In genomic region chr14:23118506-23119361, GRCh38 we compare ENCODE assay signal across 13 cellular contexts. TPM values are rescaled to one million over a fixed set of nuclear protein-coding genes. Genes with fewer than 3 reads are reported as not detected.
DNase-seq lines count a peak whose midpoint lies in the region; ATAC-seq, FAIRE-seq and TF ChIP-seq lines count a peak whose summit lies in the region.
"Had no signal": no experiment of that assay in that cellular context is flagged by ENCODE, and none has a peak within 500 bp of the region (broad histone marks: within the 10 kb centered on the region; RNA-seq: fewer than 3 reads in every experiment).

Gene CEBPE, minus strand, starts transcription at chr14:23119255. Its CDS starts 164 bp downstream, at chr14:23119091.

- H3K27me3 ChIP-seq in HepG2 (ENCODE audit: control insufficient read depth in 1 of 2, insufficient read depth in 2 of 2, low read length in 2 of 2) (peaks cover 52 to 94% of the 10 kb centered on the region in 2 experiments), right lobe of liver (no peaks in the 10 kb centered on the region), upper lobe of left lung (no peaks in the 10 kb centered on the region), gastrocnemius medialis (peaks cover 0 to 3% (median 0%) of the 10 kb centered on the region in 3 donors), esophagus muscularis mucosa (peaks cover 0 to 45% (median 0%) of the 10 kb centered on the region in 4 donors)

- H3K4me2 ChIP-seq in HepG2 (ENCODE audit: low read depth, low read length), result peak within 1 kb of the TSS; percentile 64

- TF ChIP-seq POLR2A in HepG2 (IDR thresholded peaks at IDR 0.05; ENCODE audit: insufficient read depth in 1 of 2, low read depth in 2 of 2, low read length in 2 of 2) (no peak), right lobe of liver (IDR thresholded peaks at IDR 0.05) (no peak), upper lobe of left lung (IDR thresholded peaks at IDR 0.05) (no peak), gastrocnemius medialis (IDR thresholded peaks at IDR 0.05) (no peak), esophagus muscularis mucosa (IDR thresholded peaks at IDR 0.05; ENCODE audit: low read depth) (no peak)

- CTCF ChIA-PET in HepG2 (lab: Yijun Ruan, JAX; ENCODE audit: low intra/inter-chr PET ratio, low total read pairs), result interaction anchor here (1.2 to 9.6 kb wide), 2 partner anchors 47 to 66 kb away, joined by 3 to 493 read pairs; partner anchors contain the start of gene SLC7A8

- peak within 1 kb of the TSS; percentile 19; the same call in 1 of the 2 replicates for H3K9ac ChIP-seq in HepG2 (ENCODE audit: insufficient read depth, low read depth, low read length)

- H3K36me3 ChIP-seq in HepG2 (replicated peaks in 1 of 2; ENCODE audit: control insufficient read depth in 1 of 2, insufficient read depth in 2 of 2, low read length in 2 of 2) (no peaks in the 10 kb centered on the region), right lobe of liver (no peaks in the 10 kb centered on the region), upper lobe of left lung (no peaks in the 10 kb centered on the region), gastrocnemius medialis (no peaks in the 10 kb centered on the region), esophagus muscularis mucosa (no peaks in the 10 kb centered on the region)

- POLR2A ChIA-PET in HepG2 (lab: Yijun Ruan, JAX), result interaction anchor here (2.2 kb wide), 1 partner anchor 23 kb away, joined by 17 read pairs; the partner anchor contains the start of genes ACIN1 and C14orf119

- BruUV-seq in HepG2 (replicated peaks; lab: Mats Ljungman, UMichigan), result no TSS peak

- intact Hi-C loops in HepG2 (cut with micrococcal nuclease; ENCODE audit: unreplicated experiment), result no loop called here
- intact Hi-C loops in right lobe of liver (cut with DNase I), result loop anchor here in 1 of 2 donors (5.0 kb wide), 1 partner anchor 69 kb away; no protein-coding TSS in a partner anchor
- intact Hi-C loops in gastrocnemius medialis (cut with DNase I; ENCODE audit: low total_unique reads), result no loop called here
- intact Hi-C loops in esophagus muscularis mucosa (cut with DNase I), result no loop called here

- H3K9me3 ChIP-seq in HepG2 (ENCODE audit: low read length) (no peaks in the 10 kb centered on the region), right lobe of liver (no peaks in the 10 kb centered on the region), upper lobe of left lung (no peaks in the 10 kb centered on the region), gastrocnemius medialis (no peaks in the 10 kb centered on the region), esophagus muscularis mucosa (no peaks in the 10 kb centered on the region)

- peak within 1 kb of the TSS; percentile 2 to 63 (median 14); a peak in 3 of 6 replicates for H3K4me3 ChIP-seq in HepG2 (replicated peaks in 1 of 3; ENCODE audit: insufficient read depth in 1 of 3, low read depth in 2 of 3, low read length in 3 of 3)
- no peak within 1 kb of the TSS for H3K4me3 ChIP-seq in right lobe of liver
- H3K4me3 ChIP-seq in upper lobe of left lung, result peak within 1 kb of the TSS in 1 of 4 donors; percentile 10
- H3K4me3 ChIP-seq in gastrocnemius medialis, result no peak within 1 kb of the TSS
- no peak within 1 kb of the TSS for H3K4me3 ChIP-seq in esophagus muscularis mucosa

- DNase-seq in HepG2 (ENCODE audit: low spot score), result no peak
- no peak for DNase-seq in right lobe of liver
- peak; percentile 68 for DNase-seq in SKM-1 (lab: John Stamatoyannopoulos, UW; ENCODE audit: unreplicated experiment)
- DNase-seq in islet precursor cell, result peak; percentile 48
- DNase-seq in upper lobe of left lung, result no peak
- no peak for DNase-seq in gastrocnemius medialis
- DNase-seq in DMS53 (lab: John Stamatoyannopoulos, UW), result no peak
- no peak for DNase-seq in esophagus muscularis mucosa (ENCODE audit: extremely low spot score)
- DNase-seq: activated CD4-positive, alpha-beta T cell treated with anti-CD3 and anti-CD28 coated beads for 1 hour; NCI-H2171; retina had no signal

- TF ChIP-seq CTCF in HepG2 (CRISPR knock-in tag; IDR thresholded peaks at IDR 0.05) (0 out of 2 replicates have a peak, but pooled peaks have one; percentile 13), right lobe of liver (IDR thresholded peaks at IDR 0.05) (no peak), upper lobe of left lung (IDR thresholded peaks at IDR 0.05) (no peak), gastrocnemius medialis (IDR thresholded peaks at IDR 0.05 in 4 of 5, conservative IDR thresholded peaks at IDR 0.05 in 1 of 5) (no peak), esophagus muscularis mucosa (IDR thresholded peaks at IDR 0.05) (no peak)

- in situ Hi-C loops in HepG2 (cut with HindIII; ENCODE audit: extremely low pct_ligation_motif_present, low pct_unique_long_range_greater_than_20kb) (no loop called here), gastrocnemius medialis (cut with MboI; ENCODE audit: low sequenced_read_pairs in 4 of 4) (loop anchor here (5.0 to 25.0 kb wide), 2 partner anchors 69 to 169 kb away; partner anchors contain the start of gene HOMEZ (in 2 of the 4))

- ATAC-seq in HepG2, result peak; percentile 20
- no peak for ATAC-seq in right lobe of liver
- ATAC-seq in upper lobe of left lung (ENCODE audit: low FRiP score in 2 of 2), result no peak
- no peak for ATAC-seq in gastrocnemius medialis

- H3K4me1 ChIP-seq in HepG2 (ENCODE audit: insufficient read depth, low read length) (peaks cover 41% of the 10 kb centered on the region), right lobe of liver (no peaks in the 10 kb centered on the region), upper lobe of left lung (peaks cover 8 to 50% (median 29%) of the 10 kb centered on the region in 4 donors), gastrocnemius medialis (peaks cover 6 to 9% of the 10 kb centered on the region in 2 donors), esophagus muscularis mucosa (peaks cover 10 to 17% (median 16%) of the 10 kb centered on the region in 4 donors)

- TF ChIP-seq RAD21 in HepG2 (CRISPR knock-in tag; IDR thresholded peaks at IDR 0.05), result no peak

- H3K27ac ChIP-seq in HepG2 (ENCODE audit: extremely low read length, insufficient read depth, low read length) (no peak within 1 kb of the TSS), right lobe of liver (no peak within 1 kb of the TSS), upper lobe of left lung (peak within 1 kb of the TSS; percentile 44 to 77 (median 52)), gastrocnemius medialis (no peak within 1 kb of the TSS), esophagus muscularis mucosa (replicated peaks in 1 of 4) (no peak within 1 kb of the TSS)

- no peaks in the 10 kb centered on the region for H4K20me1 ChIP-seq in HepG2 (ENCODE audit: insufficient read depth, low read length)

- 20% methylated on average over 32 of the region's 32 CpGs for WGBS in HepG2 (ENCODE audit: low lambda C conversion rate)
- WGBS in right lobe of liver (ENCODE audit: insufficient coverage, low coverage, low lambda C conversion rate, missing lambda C conversion rate), result 52% methylated on average over 3 of the region's 32 CpGs
- WGBS in upper lobe of left lung, 2 donors, result 76 to 77% methylated on average over 10 to 32 of the region's 32 CpGs
- 63% methylated on average over 7 of the region's 32 CpGs for WGBS in esophagus muscularis mucosa

- TF ChIP-seq EP300 in HepG2 (IDR thresholded peaks at IDR 0.05; ENCODE audit: low read depth in 2 of 2, low read length in 2 of 2) (no peak), HepG2 (CRISPR knock-in tag; IDR thresholded peaks at IDR 0.05; ENCODE audit: borderline replicate concordance) (no peak), upper lobe of left lung (IDR thresholded peaks at IDR 0.05) (no peak), esophagus muscularis mucosa (IDR thresholded peaks at IDR 0.05) (no peak)

- no peak within 1 kb of the TSS for H2AFZ ChIP-seq in HepG2 (ENCODE audit: low read length)

- FAIRE-seq in HepG2 (lab: Jason Lieb, UNC), result no peak

- H3K79me2 ChIP-seq in HepG2 (ENCODE audit: insufficient read depth, low read length), result no peaks in the 10 kb centered on the region

TF ChIP-seq in HepG2, 621 proteins besides CTCF, POLR2A, EP300 and RAD21 (continues in another document):
- TF ChIP-seq ZSCAN21 (CRISPR knock-in tag; IDR thresholded peaks at IDR 0.05; ENCODE audit: borderline replicate concordance) (peak; percentile 35; the same call in 1 of the 2 replicates), ZFP37 (CRISPR knock-in tag; IDR thresholded peaks at IDR 0.05; ENCODE audit: borderline replicate concordance) (no peak), ZNF883 (CRISPR knock-in tag; IDR thresholded peaks at IDR 0.05; ENCODE audit: not compliant biosample characterization) (peak; percentile 37), CAMTA2 (CRISPR knock-in tag; IDR thresholded peaks at IDR 0.05; ENCODE audit: borderline replicate concordance) (no peak)

RNA-seq across cellular contexts. Expression of gene CEBPE, which starts in this region (rescaled TPM):
- total RNA-seq in HepG2 (2016; rRNA removed; fragmentation: Illumina TruSeq; extraction: Trizol) (0.11 TPM in 1 of 2 replicates, not detected in the other), right lobe of liver (under 1 TPM in 2 of 6 experiments, not detected in 4; 0.13 to 0.18 TPM), upper lobe of left lung (under 1 TPM in 2 of 6 donors, not detected in 4; 0.31 to 0.77 TPM), gastrocnemius medialis (not detected), esophagus muscularis mucosa (under 1 TPM in 1 of 4 donors, not detected in 3; 0.57 TPM)
- total RNA-seq in HepG2 (2016; cell fraction: cytosol; rRNA removed; fragmentation: Illumina TruSeq; extraction: Trizol; ENCODE audit: low read depth), result not detected in 2 replicates
- total RNA-seq in HepG2 (2016; cell fraction: insoluble cytoplasmic fraction; rRNA removed; fragmentation: Illumina TruSeq; extraction: Trizol), result 0.12 TPM in 1 of 2 replicates, not detected in the other
- total RNA-seq in HepG2 (2016; cell fraction: membrane; rRNA removed; fragmentation: Illumina TruSeq; extraction: Trizol), result 0.17 TPM in 1 of 2 replicates, not detected in the other
- not detected in 2 replicates for total RNA-seq in HepG2 (2016; cell fraction: nucleus; rRNA removed; fragmentation: Illumina TruSeq; extraction: Trizol)
- polyA plus RNA-seq in HepG2 (2011; rRNA removed), result 0.09 and 0.10 TPM in 2 replicates
- polyA plus RNA-seq in HepG2 (2011; cell fraction: cytosol; rRNA removed), result 0.10 and 0.13 TPM in 2 replicates
- 0.10 TPM in 1 of 2 replicates, not detected in the other for polyA plus RNA-seq in HepG2 (2011; cell fraction: nucleus; rRNA removed)
- 0.09 TPM in 1 of 2 replicates, not detected in the other for polyA plus RNA-seq in HepG2 (2012)
- not detected in 2 replicates for polyA plus RNA-seq in HepG2 (2016; cell fraction: cytosol; fragmentation: Illumina TruSeq; extraction: Trizol; ENCODE audit: low read depth)
- not detected in 2 replicates for polyA plus RNA-seq in HepG2 (2016; cell fraction: insoluble cytoplasmic fraction; fragmentation: Illumina TruSeq; extraction: Trizol; ENCODE audit: low read depth)
- polyA plus RNA-seq in HepG2 (2016; cell fraction: membrane; fragmentation: Illumina TruSeq; extraction: Trizol; ENCODE audit: low read depth), result not detected in 2 replicates
- polyA plus RNA-seq in HepG2 (2016; cell fraction: nucleus; fragmentation: Illumina TruSeq; extraction: Trizol; ENCODE audit: insufficient read depth, low read depth), result not detected in 2 replicates
- 0.08 and 0.14 TPM in 2 replicates for polyA minus RNA-seq in HepG2 (2011; rRNA and poly(A)+ RNA removed; ENCODE audit: low replicate concordance)
- polyA minus RNA-seq in HepG2 (2011; cell fraction: cytosol; rRNA and poly(A)+ RNA removed), result not detected in 2 replicates
- polyA minus RNA-seq in HepG2 (2011; cell fraction: nucleus; rRNA and poly(A)+ RNA removed), result not detected in 2 replicates
- total RNA-seq: mesenteric fat pad, urinary bladder had no signal

Comparison
In these comparisons a context has a peak if more than half of its experiments do, and no peak if none do; other contexts are left out.
1. Peak in ATAC-seq, H3K4me3 ChIP-seq, H3K9ac ChIP-seq and H3K4me2 ChIP-seq in HepG2; RNA of the gene not detected or under 1 TPM.
2. DNase-seq: peak in SKM-1 (single experiment) and islet precursor cell (single experiment); none in HepG2 (single experiment), right lobe of liver (0 of 3), upper lobe of left lung (0 of 2), gastrocnemius medialis (0 of 2), DMS53 (single experiment) and esophagus muscularis mucosa (single experiment).
3. H3K27ac ChIP-seq: peak in upper lobe of left lung (4 of 4); none in HepG2 (single experiment), right lobe of liver (0 of 3), gastrocnemius medialis (0 of 4) and esophagus muscularis mucosa (0 of 4).